Comparison of ENCODE assay signal across 30 cellular contexts in the genomic region with DNA sequence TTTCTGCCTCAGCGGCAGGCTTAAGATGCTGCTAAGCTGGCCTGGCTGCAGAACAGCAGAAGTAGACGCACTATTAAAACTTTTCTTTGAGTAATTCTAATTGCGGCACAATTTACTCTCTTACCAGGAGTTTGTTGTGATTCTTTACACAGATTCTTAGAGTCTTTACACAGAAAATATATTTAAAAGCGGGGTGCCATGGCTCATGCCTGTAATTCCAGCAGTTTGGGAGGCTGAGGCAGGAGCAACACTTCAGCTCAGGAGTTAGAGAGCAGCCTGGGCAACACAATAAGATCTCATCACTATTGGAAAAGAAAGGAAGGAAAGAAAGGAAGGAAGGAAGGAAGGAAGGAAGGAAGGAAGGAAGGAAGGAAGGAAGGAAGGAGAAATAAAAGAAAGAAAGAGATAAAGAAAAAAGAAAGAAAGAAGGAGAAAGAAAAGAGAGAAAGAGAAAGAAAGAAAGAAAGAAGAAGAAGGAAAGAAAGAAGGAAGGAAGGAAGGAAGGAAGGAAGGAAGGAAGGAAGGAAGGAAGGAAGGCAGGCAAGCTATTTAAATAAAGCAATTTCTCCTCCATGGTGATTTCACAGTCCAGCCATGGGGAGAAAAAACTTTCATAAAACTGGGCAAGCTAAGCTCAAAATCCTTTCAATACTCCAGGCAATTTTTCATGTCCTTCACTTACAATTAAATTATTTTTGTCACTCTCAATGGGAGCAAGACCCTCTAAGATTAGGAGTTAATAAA. TPM values are rescaled to one million over a fixed set of nuclear protein-coding genes. Genes with fewer than 3 reads are reported as not detected.
"Had no signal": no experiment of that assay in that cellular context is flagged by ENCODE, and none has a peak within 500 bp of the region (broad histone marks: within the 10 kb centered on the region; RNA-seq: fewer than 3 reads in every experiment).

No MANE protein-coding gene starts in this region.

- H3K27ac ChIP-seq: esophagus squamous epithelium, heart right ventricle, parathyroid adenoma, right atrium auricular region, spleen, thoracic aorta had no signal

- H3K27me3 ChIP-seq: esophagus squamous epithelium, right atrium auricular region, spleen had no signal

- H3K4me3 Mint-ChIP-seq: activated CD4-positive, alpha-beta T cell treated with anti-CD3 and anti-CD28 coated beads, Interleukin-2, amount 10 ng/mL, durations not matched to agents 7 days and 5 days; activated CD8-positive, alpha-beta T cell treated with anti-CD3 and anti-CD28 coated beads for 36 hours; activated T-cell treated with anti-CD3 and anti-CD28 coated beads, Interleukin-2, amount 50 U/mL, for 4 hours; activated T-helper 17 cell treated with anti-CD3 and anti-CD28 coated beads, Interleukin-2, amount 50 U/mL, for 72 hours; central memory CD8-positive, alpha-beta T cell; dendritic cell treated with granulocyte-macrophage colony-stimulating factor and Interleukin-4, amounts not matched to agents 40 ng/mL and 50 ng/mL, for 4 days; mesothelial cell of epicardium; naive thymus-derived CD4-positive, alpha-beta T cell; neural crest cell; WTC11 had no signal

- DNase-seq: activated CD4-positive, alpha-beta T cell treated with anti-CD3 and anti-CD28 coated beads for 1 hour; activated CD4-positive, alpha-beta T cell treated with anti-CD3 and anti-CD28 coated beads, Interleukin-2, amount 10 ng/mL, durations not matched to agents 7 days and 5 days; activated CD8-positive, alpha-beta T cell treated with anti-CD3 and anti-CD28 coated beads for 36 hours; activated gamma-delta T cell treated with Interleukin-2 at 50 U/mL for 16 hours; activated T-cell treated with anti-CD3 and anti-CD28 coated beads, Interleukin-2, amount 50 U/mL, for 4 hours; esophagus squamous epithelium; foreskin melanocyte; heart right ventricle; left cardiac atrium; mammary epithelial cell; naive thymus-derived CD4-positive, alpha-beta T cell; nucleus accumbens; spleen; stimulated activated naive CD4-positive, alpha-beta T cell; T-helper 2 cell; trophoblast cell had no signal

- H3K4me1 ChIP-seq: esophagus squamous epithelium, heart right ventricle, parathyroid adenoma, right atrium auricular region, spleen had no signal

- H3K36me3 Mint-ChIP-seq: activated naive CD4-positive, alpha-beta T cell treated with anti-CD3 and anti-CD28 coated beads, Interleukin-2, amount 50 U/mL, for 72 hours; mesothelial cell of epicardium; naive thymus-derived CD4-positive, alpha-beta T cell had no signal

- FAIRE-seq: bronchial epithelial cell, islet of Langerhans, urothelium cell line had no signal

- H3K27ac Mint-ChIP-seq: activated CD4-positive, alpha-beta T cell treated with anti-CD3 and anti-CD28 coated beads, Interleukin-2, amount 10 ng/mL, durations not matched to agents 7 days and 5 days; activated CD8-positive, alpha-beta T cell treated with anti-CD3 and anti-CD28 coated beads for 36 hours; activated naive CD4-positive, alpha-beta T cell treated with anti-CD3 and anti-CD28 coated beads, Interleukin-2, amount 50 U/mL, for 72 hours; activated T-helper 17 cell treated with anti-CD3 and anti-CD28 coated beads, Interleukin-2, amount 50 U/mL, for 72 hours; dendritic cell treated with granulocyte-macrophage colony-stimulating factor and Interleukin-4, amounts not matched to agents 40 ng/mL and 50 ng/mL, for 4 days; naive thymus-derived CD4-positive, alpha-beta T cell; WTC11 had no signal

- H3K36me3 ChIP-seq: esophagus squamous epithelium, heart right ventricle, right atrium auricular region, spleen, thoracic aorta had no signal

- H3K9me3 Mint-ChIP-seq: activated CD4-positive, alpha-beta T cell treated with anti-CD3 and anti-CD28 coated beads, Interleukin-2, amount 10 ng/mL, durations not matched to agents 7 days and 5 days; activated CD8-positive, alpha-beta T cell treated with anti-CD3 and anti-CD28 coated beads for 36 hours; activated naive CD4-positive, alpha-beta T cell treated with anti-CD3 and anti-CD28 coated beads, Interleukin-2, amount 50 U/mL, for 72 hours; activated T-cell treated with anti-CD3 and anti-CD28 coated beads, Interleukin-2, amount 50 U/mL, for 4 hours; activated T-helper 17 cell treated with anti-CD3 and anti-CD28 coated beads, Interleukin-2, amount 50 U/mL, for 72 hours; central memory CD8-positive, alpha-beta T cell; dendritic cell treated with granulocyte-macrophage colony-stimulating factor and Interleukin-4, amounts not matched to agents 40 ng/mL and 50 ng/mL, for 4 days; mesothelial cell of epicardium; naive thymus-derived CD4-positive, alpha-beta T cell; neural crest cell; WTC11 had no signal

- ATAC-seq: activated CD8-positive, alpha-beta T cell treated with anti-CD3 and anti-CD28 coated beads for 36 hours; activated naive CD4-positive, alpha-beta T cell treated with anti-CD3 and anti-CD28 coated beads, Interleukin-2, amount 50 U/mL, for 72 hours; activated T-cell treated with anti-CD3 and anti-CD28 coated beads, Interleukin-2, amount 50 U/mL, for 4 hours; activated T-helper 17 cell treated with anti-CD3 and anti-CD28 coated beads, Interleukin-2, amount 50 U/mL, for 72 hours; heart right ventricle; left cardiac atrium; naive thymus-derived CD4-positive, alpha-beta T cell; WTC11 had no signal

- H3K9ac ChIP-seq: parathyroid adenoma had no signal

- H3K9me3 ChIP-seq: esophagus squamous epithelium, heart right ventricle, right atrium auricular region, spleen, thoracic aorta had no signal

- H3K4me3 ChIP-seq: esophagus squamous epithelium, heart right ventricle, right atrium auricular region, spleen, thoracic aorta had no signal

- H3K27me3 Mint-ChIP-seq: dendritic cell treated with granulocyte-macrophage colony-stimulating factor and Interleukin-4, amounts not matched to agents 40 ng/mL and 50 ng/mL, for 4 days had no signal

- H3K4me1 Mint-ChIP-seq: activated CD4-positive, alpha-beta T cell treated with anti-CD3 and anti-CD28 coated beads, Interleukin-2, amount 10 ng/mL, durations not matched to agents 7 days and 5 days; activated T-helper 17 cell treated with anti-CD3 and anti-CD28 coated beads, Interleukin-2, amount 50 U/mL, for 72 hours; central memory CD8-positive, alpha-beta T cell; naive thymus-derived CD4-positive, alpha-beta T cell had no signal

RNA-seq across cellular contexts. Expression of a gene that starts 23.8 kb away (rescaled TPM):
- total RNA-seq: activated CD4-positive, alpha-beta T cell treated with anti-CD3 and anti-CD28 coated beads, Interleukin-2, amount 10 ng/mL, durations not matched to agents 7 days and 5 days; activated CD8-positive, alpha-beta T cell treated with anti-CD3 and anti-CD28 coated beads for 36 hours; pulmonary artery endothelial cell; right atrium auricular region; spleen; thoracic aorta had no signal
- polyA plus RNA-seq: heart right ventricle; naive thymus-derived CD4-positive, alpha-beta T cell had no signal
